In genomic region chr1:20494609-20495311, GRCh38 we compare ENCODE assay signal across 11 cellular contexts.
DNase-seq lines count a peak whose midpoint lies in the region; ATAC-seq and TF ChIP-seq lines count a peak whose summit lies in the region.
"Had no signal": no experiment of that assay in that cellular context is flagged by ENCODE, and none has a peak within 500 bp of the region (broad histone marks: within the 10 kb centered on the region; RNA-seq: fewer than 3 reads in every experiment).

No MANE protein-coding gene starts in this region.

- H3K4me1 ChIP-seq in HUES48 (ENCODE audit: control insufficient read depth, insufficient read depth, low read length), result peaks cover 8% of the 10 kb centered on the region; the same call in 1 of the 2 replicates

- in situ Hi-C loops in astrocyte of the spinal cord (cut with HindIII; ENCODE audit: low sequenced_read_pairs), result no loop called here

- H3K36me3 ChIP-seq in HUES48 (ENCODE audit: control insufficient read depth, insufficient read depth, low read length), result peaks cover 14% of the 10 kb centered on the region

- no peak for ATAC-seq in HG02981 (IDR thresholded peaks at IDR 0.05; ENCODE audit: unreplicated experiment)

- peak overlapping the region; percentile 53 for H3K27ac ChIP-seq in HUES48 (ENCODE audit: low read depth, low read length)

- DNase-seq in AG08395 (ENCODE audit: low spot score) (peak; percentile 86), astrocyte of the spinal cord (ENCODE audit: low read depth, low spot score) (peak; percentile 91), kidney tubule cell (ENCODE audit: low spot score) (peak; percentile 91), OCI-M2 (lab: John Stamatoyannopoulos, UW; ENCODE audit: unreplicated experiment) (no peak)
- DNase-seq in stimulated activated CD8-positive, alpha-beta memory T cell treated with anti-CD3 and anti-CD28 coated beads, Interleukin-4, amount 100 ng/mL, for 48 hours, result no peak
- no peak for DNase-seq in effector CD4-positive, alpha-beta T cell
- DNase-seq: activated B cell treated with CpG ODN at 0.5 μM for 24 hours; activated naive CD4-positive, alpha-beta T cell treated with anti-CD3 and anti-CD28 coated beads for 36 hours; Karpas-422 had no signal

- H3K9ac ChIP-seq in HUES48 (ENCODE audit: low read depth, low read length), result no peak overlapping the region

- H3K9me3 ChIP-seq in HUES48 (ENCODE audit: control insufficient read depth, insufficient read depth, low read length), result no peaks in the 10 kb centered on the region

- no peak for TF ChIP-seq CTCF in astrocyte of the spinal cord (IDR thresholded peaks at IDR 0.05; ENCODE audit: low read depth, low read length)

- peaks cover 4% of the 10 kb centered on the region for H3K27me3 ChIP-seq in HUES48 (ENCODE audit: control insufficient read depth, insufficient read depth, low read length)

- no peak overlapping the region for H3K4me3 ChIP-seq in HUES48 (ENCODE audit: low read depth, low read length)
- H3K4me3 ChIP-seq in astrocyte of the spinal cord (ENCODE audit: low read depth, low read length), result no peak overlapping the region

Comparison
In these comparisons a context has a peak if more than half of its experiments do, and no peak if none do; other contexts are left out.
1. DNase-seq: peak in AG08395 (single experiment), astrocyte of the spinal cord (single experiment) and kidney tubule cell (single experiment); none in stimulated activated CD8-positive, alpha-beta memory T cell treated with anti-CD3 and anti-CD28 coated beads, Interleukin-4, amount 100 ng/mL, for 48 hours (single experiment), OCI-M2 (single experiment) and effector CD4-positive, alpha-beta T cell (single experiment).